Comparison of ENCODE assay signal across 29 cellular contexts in genomic region chr6:18090349-18090786, GRCh38.
"Had no signal": no experiment of that assay in that cellular context is flagged by ENCODE, and none has a peak within 500 bp of the region (broad histone marks: within the 10 kb centered on the region; RNA-seq: fewer than 3 reads in every experiment).

No MANE protein-coding gene starts in this region.

- H3K36me3 ChIP-seq: gastrocnemius medialis, neutrophil, ovary, transverse colon had no signal

- H3K27me3 Mint-ChIP-seq: progenitor cell of endocrine pancreas had no signal

- DNase-seq: activated CD4-positive, alpha-beta T cell treated with anti-CD3 and anti-CD28 coated beads for 1 hour; activated CD4-positive, alpha-beta T cell treated with anti-CD3 and anti-CD28 coated beads, Interleukin-2, amount 50 U/mL, for 1 hour; activated CD8-positive, alpha-beta memory T cell treated with anti-CD3 and anti-CD28 coated beads, Interleukin-2, amount 10 ng/mL, durations not matched to agents 7 days and 5 days; activated CD8-positive, alpha-beta T cell treated with anti-CD3 and anti-CD28 coated beads, Interleukin-2, amount 10 ng/mL, durations not matched to agents 7 days and 5 days; activated naive CD8-positive, alpha-beta T cell treated with anti-CD3 and anti-CD28 coated beads, Interleukin-2, amount 50 U/mL, for 24 hours; activated T-cell treated with anti-CD3 and anti-CD28 coated beads, Interleukin-2, amount 50 U/mL, for 48 hours; anterior cingulate cortex; effector CD8-positive, alpha-beta T cell; gastrocnemius medialis; glutamatergic neuron; islet precursor cell; left colon; naive B cell; nephron progenitor cell; ovary; stimulated activated CD4-positive, alpha-beta T cell treated with anti-CD3 and anti-CD28 coated beads, Interleukin-12 subunit alpha, Interleukin-12 subunit beta, amount 100 ng/mL, for 4 hours; stimulated activated CD4-positive, alpha-beta T cell treated with anti-CD3 and anti-CD28 coated beads, Interleukin-4, amount 100 ng/mL, for 1 hour; stimulated activated naive CD8-positive, alpha-beta T cell treated with anti-CD3 and anti-CD28 coated beads, Interleukin-15, Interleukin-2, amounts not matched to agents 100 U/mL and 50 U/mL, for 24 hours; testis; transverse colon had no signal

- H3K27ac ChIP-seq: gastrocnemius medialis, neutrophil, ovary, skin epidermis, testis had no signal

- H3K36me3 Mint-ChIP-seq: activated CD8-positive, alpha-beta memory T cell treated with anti-CD3 and anti-CD28 coated beads, Interleukin-2, amount 10 ng/mL, durations not matched to agents 7 days and 5 days; activated naive CD4-positive, alpha-beta T cell treated with anti-CD3 and anti-CD28 coated beads, Interleukin-2, amount 50 U/mL, for 24 hours had no signal

- H3K27me3 ChIP-seq: gastrocnemius medialis, neutrophil, ovary, testis, transverse colon had no signal

- H3K4me1 Mint-ChIP-seq: activated CD8-positive, alpha-beta memory T cell treated with anti-CD3 and anti-CD28 coated beads, Interleukin-2, amount 10 ng/mL, durations not matched to agents 7 days and 5 days; activated naive CD4-positive, alpha-beta T cell treated with anti-CD3 and anti-CD28 coated beads, Interleukin-2, amount 50 U/mL, for 24 hours; mesothelial cell of epicardium; naive B cell; nephron progenitor cell had no signal

- H3K27ac Mint-ChIP-seq: activated CD8-positive, alpha-beta memory T cell treated with anti-CD3 and anti-CD28 coated beads, Interleukin-2, amount 10 ng/mL, durations not matched to agents 7 days and 5 days; activated CD8-positive, alpha-beta T cell treated with anti-CD3 and anti-CD28 coated beads, Interleukin-2, amount 10 ng/mL, durations not matched to agents 7 days and 5 days; activated naive CD4-positive, alpha-beta T cell treated with anti-CD3 and anti-CD28 coated beads, Interleukin-2, amount 50 U/mL, for 24 hours; activated naive CD8-positive, alpha-beta T cell treated with anti-CD3 and anti-CD28 coated beads, Interleukin-2, amount 50 U/mL, for 24 hours; activated T-helper 2 cell treated with anti-CD3 and anti-CD28 coated beads, Interferon-gamma antibody, Interleukin-2, Interleukin-4, amounts not matched to agents 10 μg/mL and 5 μg/mL and 100 μg/mL, durations not matched to agents 14 hours and 24 hours and 36 hours; mesothelial cell of epicardium; naive B cell; progenitor cell of endocrine pancreas; T-helper 2 cell treated with Interferon-gamma antibody and Interleukin-4, amounts not matched to agents 5 μg/mL and 100 μg/mL, for 36 hours; WTC11 had no signal

- H3K4me3 Mint-ChIP-seq: activated CD8-positive, alpha-beta memory T cell treated with anti-CD3 and anti-CD28 coated beads, Interleukin-2, amount 10 ng/mL, durations not matched to agents 7 days and 5 days; activated CD8-positive, alpha-beta T cell treated with anti-CD3 and anti-CD28 coated beads, Interleukin-2, amount 10 ng/mL, durations not matched to agents 7 days and 5 days; activated naive CD4-positive, alpha-beta T cell treated with anti-CD3 and anti-CD28 coated beads, Interleukin-2, amount 50 U/mL, for 24 hours; activated naive CD8-positive, alpha-beta T cell treated with anti-CD3 and anti-CD28 coated beads, Interleukin-2, amount 50 U/mL, for 24 hours; mesothelial cell of epicardium; naive B cell; nephron progenitor cell; T-helper 2 cell treated with Interferon-gamma antibody and Interleukin-4, amounts not matched to agents 5 μg/mL and 100 μg/mL, for 36 hours; WTC11 had no signal

- ATAC-seq: activated CD8-positive, alpha-beta memory T cell treated with anti-CD3 and anti-CD28 coated beads, Interleukin-2, amount 10 ng/mL, durations not matched to agents 7 days and 5 days; activated CD8-positive, alpha-beta T cell treated with anti-CD3 and anti-CD28 coated beads, Interleukin-2, amount 10 ng/mL, durations not matched to agents 7 days and 5 days; activated naive CD8-positive, alpha-beta T cell treated with anti-CD3 and anti-CD28 coated beads, Interleukin-2, amount 50 U/mL, for 24 hours; gastrocnemius medialis; left colon; sciatic nerve; stimulated activated naive CD8-positive, alpha-beta T cell treated with anti-CD3 and anti-CD28 coated beads, Interleukin-15, Interleukin-2, amounts not matched to agents 100 U/mL and 50 U/mL, for 24 hours; WTC11 had no signal

- H3K4me3 ChIP-seq: gastrocnemius medialis, ovary, skin epidermis, testis, transverse colon had no signal

- H3K9me3 ChIP-seq: gastrocnemius medialis, neutrophil, ovary, testis had no signal

- H3K9me3 Mint-ChIP-seq: activated naive CD4-positive, alpha-beta T cell treated with anti-CD3 and anti-CD28 coated beads, Interleukin-2, amount 50 U/mL, for 24 hours had no signal
